20 cellular contexts compared by ENCODE assay signal in genomic region chr1:224730950-224731349, GRCh38.
DNase-seq lines count a peak whose midpoint lies in the region; ATAC-seq and TF ChIP-seq lines count a peak whose summit lies in the region.
"Had no signal": no experiment of that assay in that cellular context is flagged by ENCODE, and none has a peak within 500 bp of the region (broad histone marks: within the 10 kb centered on the region; RNA-seq: fewer than 3 reads in every experiment).

No MANE protein-coding gene starts in this region.

- DNase-seq in HCEC 1CT (peak; percentile 73), adipocyte (ENCODE audit: low read depth) (peak; percentile 56), fibroblast of mammary gland (ENCODE audit: low read depth) (peak; percentile 71), skeletal muscle cell (ENCODE audit: low read depth) (peak; percentile 54), nephron progenitor cell (no peak)
- DNase-seq in activated T-helper 2 cell treated with anti-CD3 and anti-CD28 coated beads, Interferon-gamma antibody, Interleukin-2, Interleukin-4, amounts not matched to agents 10 μg/mL and 5 μg/mL and 100 μg/mL, durations not matched to agents 14 hours and 24 hours and 36 hours (ENCODE audit: low spot score), result no peak
- DNase-seq: DMS 273 treated with DMSO at 0.1 percent for 48 hours, GDM1, NCI-H1105 treated with DMSO at 0.1 percent for 48 hours, NCI-H1694 treated with DMSO at 0.1 percent for 48 hours, NCI-H526 treated with DMSO at 0.1 percent for 48 hours, RPMI8226, SIG-M5 had no signal

- H3K4me3 ChIP-seq in adipocyte (ENCODE audit: low read length) (peak overlapping the region; percentile 51), fibroblast of mammary gland (ENCODE audit: control insufficient read depth, low read depth, low read length) (no peak overlapping the region), skeletal muscle cell (ENCODE audit: low read depth, low read length) (no peak overlapping the region)
- H3K4me3 ChIP-seq: A549, GM12878 had no signal

- H3K4me1 Mint-ChIP-seq in activated T-helper 2 cell treated with anti-CD3 and anti-CD28 coated beads, Interferon-gamma antibody, Interleukin-2, Interleukin-4, amounts not matched to agents 10 μg/mL and 5 μg/mL and 100 μg/mL, durations not matched to agents 14 hours and 24 hours and 36 hours (ENCODE audit: low read depth), result peaks cover 8% of the 10 kb centered on the region
- H3K4me1 Mint-ChIP-seq in nephron progenitor cell, result peaks cover 85% of the 10 kb centered on the region

- intact Hi-C loops in activated T-helper 2 cell treated with anti-CD3 and anti-CD28 coated beads, Interferon-gamma antibody, Interleukin-2, Interleukin-4, amounts not matched to agents 10 μg/mL and 5 μg/mL and 100 μg/mL, durations not matched to agents 14 hours and 24 hours and 36 hours (cut with micrococcal nuclease), result no loop called here

- H3K27ac Mint-ChIP-seq in activated T-helper 2 cell treated with anti-CD3 and anti-CD28 coated beads, Interferon-gamma antibody, Interleukin-2, Interleukin-4, amounts not matched to agents 10 μg/mL and 5 μg/mL and 100 μg/mL, durations not matched to agents 14 hours and 24 hours and 36 hours, result no peak overlapping the region
- no peak overlapping the region for H3K27ac Mint-ChIP-seq in nephron progenitor cell
- H3K27ac Mint-ChIP-seq: CD14-positive monocyte, IgD-negative memory B cell had no signal

- no peaks in the 10 kb centered on the region for H3K36me3 Mint-ChIP-seq in activated T-helper 2 cell treated with anti-CD3 and anti-CD28 coated beads, Interferon-gamma antibody, Interleukin-2, Interleukin-4, amounts not matched to agents 10 μg/mL and 5 μg/mL and 100 μg/mL, durations not matched to agents 14 hours and 24 hours and 36 hours (ENCODE audit: low read depth)
- H3K36me3 Mint-ChIP-seq in nephron progenitor cell (ENCODE audit: low read depth), result no peaks in the 10 kb centered on the region
- H3K36me3 Mint-ChIP-seq: CD14-positive monocyte, IgD-negative memory B cell had no signal

- no peaks in the 10 kb centered on the region for H3K36me3 ChIP-seq in adipocyte (ENCODE audit: control insufficient read depth, insufficient read depth, low read length, severe bottlenecking)

- H3K4me3 Mint-ChIP-seq in activated T-helper 2 cell treated with anti-CD3 and anti-CD28 coated beads, Interferon-gamma antibody, Interleukin-2, Interleukin-4, amounts not matched to agents 10 μg/mL and 5 μg/mL and 100 μg/mL, durations not matched to agents 14 hours and 24 hours and 36 hours (ENCODE audit: low read depth), result no peak overlapping the region
- no peak overlapping the region for H3K4me3 Mint-ChIP-seq in nephron progenitor cell
- H3K4me3 Mint-ChIP-seq: CD14-positive monocyte had no signal

- H3K9me3 ChIP-seq in adipocyte (ENCODE audit: control insufficient read depth, low read length), result no peaks in the 10 kb centered on the region
- H3K9me3 ChIP-seq: A549 had no signal

- ATAC-seq in HG02759 (IDR thresholded peaks at IDR 0.05; ENCODE audit: unreplicated experiment) (no peak), GM21360 (IDR thresholded peaks at IDR 0.05; ENCODE audit: unreplicated experiment) (no peak)
- ATAC-seq: A549, GM12878, HCT116 had no signal

- peaks cover 77% of the 10 kb centered on the region for H3K4me1 ChIP-seq in adipocyte (ENCODE audit: control insufficient read depth, insufficient read depth, low read length)
- H3K4me1 ChIP-seq: A549 had no signal

- no peak for TF ChIP-seq CTCF in fibroblast of mammary gland (conservative IDR thresholded peaks at IDR 0.05; ENCODE audit: control insufficient read depth, insufficient read depth, low read depth, low read length)
- no peak for TF ChIP-seq CTCF in nephron progenitor cell (IDR thresholded peaks at IDR 0.05)

- peaks cover 2% of the 10 kb centered on the region for H3K27me3 Mint-ChIP-seq in activated T-helper 2 cell treated with anti-CD3 and anti-CD28 coated beads, Interferon-gamma antibody, Interleukin-2, Interleukin-4, amounts not matched to agents 10 μg/mL and 5 μg/mL and 100 μg/mL, durations not matched to agents 14 hours and 24 hours and 36 hours (ENCODE audit: low read depth)
- H3K27me3 Mint-ChIP-seq in nephron progenitor cell (ENCODE audit: low read depth, poor library complexity), result peaks cover 2% of the 10 kb centered on the region
- H3K27me3 Mint-ChIP-seq: IgD-negative memory B cell had no signal

- peak overlapping the region; percentile 74 for H3K9ac ChIP-seq in adipocyte (ENCODE audit: low read length)

- H3K27me3 ChIP-seq in adipocyte (replicated peaks; ENCODE audit: control insufficient read depth, insufficient read depth, low read length), result no peaks in the 10 kb centered on the region

- H3K9me3 Mint-ChIP-seq in activated T-helper 2 cell treated with anti-CD3 and anti-CD28 coated beads, Interferon-gamma antibody, Interleukin-2, Interleukin-4, amounts not matched to agents 10 μg/mL and 5 μg/mL and 100 μg/mL, durations not matched to agents 14 hours and 24 hours and 36 hours, result no peaks in the 10 kb centered on the region
- H3K9me3 Mint-ChIP-seq in nephron progenitor cell, result no peaks in the 10 kb centered on the region
- H3K9me3 Mint-ChIP-seq: CD14-positive monocyte, IgD-negative memory B cell had no signal

Comparison
In these comparisons a context has a peak if more than half of its experiments do, and no peak if none do; other contexts are left out.
1. DNase-seq: peak in HCEC 1CT (single experiment), adipocyte (single experiment), fibroblast of mammary gland (single experiment) and skeletal muscle cell (single experiment); none in activated T-helper 2 cell treated with anti-CD3 and anti-CD28 coated beads, Interferon-gamma antibody, Interleukin-2, Interleukin-4, amounts not matched to agents 10 μg/mL and 5 μg/mL and 100 μg/mL, durations not matched to agents 14 hours and 24 hours and 36 hours (single experiment) and nephron progenitor cell (single experiment).